In the genomic region with DNA sequence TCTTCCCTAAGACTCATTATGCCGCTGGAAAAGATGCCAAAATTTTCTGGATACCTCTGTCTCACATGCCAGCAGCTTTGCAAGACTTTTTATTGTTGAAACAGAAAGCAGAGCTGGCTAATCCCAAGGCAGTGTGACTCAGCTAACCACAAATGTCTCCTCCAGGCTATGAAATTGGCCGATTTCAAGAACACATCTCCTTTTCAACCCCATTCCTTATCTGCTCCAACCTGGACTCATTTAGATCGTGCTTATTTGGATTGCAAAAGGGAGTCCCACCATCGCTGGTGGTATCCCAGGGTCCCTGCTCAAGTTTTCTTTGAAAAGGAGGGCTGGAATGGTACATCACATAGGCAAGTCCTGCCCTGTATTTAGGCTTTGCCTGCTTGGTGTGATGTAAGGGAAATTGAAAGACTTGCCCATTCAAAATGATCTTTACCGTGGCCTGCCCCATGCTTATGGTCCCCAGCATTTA, we compare ENCODE assay signal across 1 cellular context.
A peak's percentile ranks its signal among the peaks of the same experiment; 100 is the strongest.
TF ChIP-seq lines count a peak whose summit lies in the region.

No MANE protein-coding gene starts in this region.

TF ChIP-seq in K562, 482 proteins besides CTCF, POLR2A, EP300 and RAD21 (continued from another document and continues in another):
- TF ChIP-seq, protein P1, sequence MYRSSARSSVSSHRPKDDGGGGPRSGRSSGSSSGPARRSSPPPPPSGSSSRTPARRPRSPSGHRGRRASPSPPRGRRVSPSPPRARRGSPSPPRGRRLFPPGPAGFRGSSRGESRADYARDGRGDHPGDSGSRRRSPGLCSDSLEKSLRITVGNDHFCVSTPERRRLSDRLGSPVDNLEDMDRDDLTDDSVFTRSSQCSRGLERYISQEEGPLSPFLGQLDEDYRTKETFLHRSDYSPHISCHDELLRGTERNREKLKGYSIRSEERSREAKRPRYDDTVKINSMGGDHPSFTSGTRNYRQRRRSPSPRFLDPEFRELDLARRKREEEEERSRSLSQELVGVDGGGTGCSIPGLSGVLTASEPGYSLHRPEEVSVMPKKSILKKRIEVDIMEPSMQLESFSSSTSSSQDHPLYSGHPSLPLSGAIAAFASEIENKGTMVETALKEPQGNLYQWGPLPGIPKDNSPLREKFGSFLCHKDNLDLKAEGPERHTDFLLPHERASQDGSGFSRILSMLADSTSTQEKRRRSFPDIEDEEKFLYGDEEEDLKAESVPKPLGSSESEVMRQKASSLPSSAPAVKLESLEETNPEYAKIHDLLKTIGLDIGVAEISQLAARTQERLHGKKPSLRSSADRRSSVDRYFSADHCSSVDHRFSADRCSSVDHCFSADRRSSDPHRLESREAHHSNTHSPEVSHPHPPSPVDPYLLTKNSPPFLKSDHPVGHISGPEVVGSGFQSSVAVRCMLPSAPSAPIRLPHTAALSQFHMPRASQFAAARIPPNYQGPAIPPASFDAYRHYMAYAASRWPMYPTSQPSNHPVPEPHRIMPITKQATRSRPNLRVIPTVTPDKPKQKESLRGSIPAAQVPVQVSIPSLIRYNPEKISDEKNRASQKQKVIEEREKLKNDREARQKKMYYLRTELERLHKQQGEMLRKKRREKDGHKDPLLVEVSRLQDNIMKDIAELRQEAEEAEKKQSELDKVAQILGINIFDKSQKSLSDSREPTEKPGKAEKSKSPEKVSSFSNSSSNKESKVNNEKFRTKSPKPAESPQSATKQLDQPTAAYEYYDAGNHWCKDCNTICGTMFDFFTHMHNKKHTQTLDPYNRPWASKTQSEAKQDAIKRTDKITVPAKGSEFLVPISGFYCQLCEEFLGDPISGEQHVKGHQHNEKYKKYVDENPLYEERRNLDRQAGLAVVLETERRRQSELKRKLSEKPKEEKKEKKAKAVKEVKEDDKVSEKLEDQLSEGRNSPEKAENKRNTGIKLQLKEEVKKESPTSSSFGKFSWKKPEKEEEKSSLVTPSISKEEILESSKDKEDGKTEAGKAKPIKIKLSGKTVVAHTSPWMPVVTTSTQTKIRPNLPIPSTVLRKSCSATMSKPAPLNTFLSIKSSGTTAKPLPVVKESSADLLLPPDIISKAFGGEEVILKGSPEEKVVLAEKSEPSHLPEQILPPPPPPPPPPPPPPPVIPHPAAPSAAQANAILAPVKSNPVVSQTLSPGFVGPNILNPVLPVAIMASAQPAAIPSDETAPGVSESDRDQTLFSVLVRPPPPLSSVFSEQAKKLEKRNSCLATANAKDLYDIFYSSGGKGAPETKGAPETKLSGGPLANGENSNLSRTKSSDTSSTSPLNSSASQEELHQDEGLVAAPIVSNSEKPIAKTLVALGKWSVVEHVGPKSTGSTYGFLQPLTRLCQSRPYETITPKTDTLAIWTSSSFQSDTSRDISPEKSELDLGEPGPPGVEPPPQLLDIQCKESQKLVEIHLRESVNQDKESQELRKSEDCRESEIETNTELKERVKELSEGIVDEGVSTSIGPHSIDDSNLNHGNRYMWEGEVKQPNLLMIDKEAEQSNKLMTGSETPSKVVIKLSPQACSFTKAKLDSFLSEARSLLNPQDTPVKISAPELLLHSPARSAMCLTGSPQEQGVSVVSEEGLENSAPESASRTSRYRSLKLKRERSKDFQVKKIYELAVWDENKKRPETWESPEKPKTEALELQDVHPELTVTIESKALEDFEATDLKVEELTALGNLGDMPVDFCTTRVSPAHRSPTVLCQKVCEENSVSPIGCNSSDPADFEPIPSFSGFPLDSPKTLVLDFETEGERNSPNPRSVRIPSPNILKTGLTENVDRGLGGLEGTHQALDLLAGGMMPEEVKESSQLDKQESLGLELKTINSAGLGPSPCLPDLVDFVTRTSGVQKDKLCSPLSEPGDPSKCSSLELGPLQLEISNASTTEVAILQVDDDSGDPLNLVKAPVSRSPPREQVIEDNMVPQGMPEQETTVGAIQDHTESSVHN (IDR thresholded peaks at IDR 0.05; ENCODE audit: borderline replicate concordance in 1 of 2, low read depth in 1 of 2): 0 out of 4 replicates have a peak, but pooled peaks of 1 of the 2 experiments have one; percentile 46
- TF ChIP-seq MAFF (IDR thresholded peaks at IDR 0.05; ENCODE audit: low read length) (peak; percentile 57; the same call in 1 of the 2 replicates), LCOR (CRISPR knock-in tag; IDR thresholded peaks at IDR 0.05) (no peak), PHF21A (IDR thresholded peaks at IDR 0.05; ENCODE audit: borderline replicate concordance, low read depth) (no peak), TFAM (CRISPR knock-in tag; conservative IDR thresholded peaks at IDR 0.05) (no peak), WHSC1 (IDR thresholded peaks at IDR 0.05; ENCODE audit: low read length) (no peak), JUND (IDR thresholded peaks at IDR 0.05; ENCODE audit: borderline replicate concordance, low read depth, low read length) (peak; percentile 93), JUND (tag; IDR thresholded peaks at IDR 0.05; ENCODE audit: borderline replicate concordance, low read depth, low read length) (peak; percentile 94; the same call in 2 of the 3 replicates), SPI1 (IDR thresholded peaks at IDR 0.05; ENCODE audit: borderline replicate concordance, low read depth, low read length) (no peak), CXXC5 (CRISPR knock-in tag; IDR thresholded peaks at IDR 0.05) (peak; percentile 35; the same call in 1 of the 2 replicates), CCNT2 (IDR thresholded peaks at IDR 0.05; ENCODE audit: borderline replicate concordance, extremely low read depth, insufficient read length, low read depth, low read length) (peak; percentile 71), MXI1 (IDR thresholded peaks at IDR 0.05; ENCODE audit: low read depth, low read length) (no peak), ATF7 (IDR thresholded peaks at IDR 0.05) (peak; percentile 62), ZKSCAN1 (IDR thresholded peaks at IDR 0.05; ENCODE audit: low read depth, low read length) (no peak)
- TF ChIP-seq, protein P2, sequence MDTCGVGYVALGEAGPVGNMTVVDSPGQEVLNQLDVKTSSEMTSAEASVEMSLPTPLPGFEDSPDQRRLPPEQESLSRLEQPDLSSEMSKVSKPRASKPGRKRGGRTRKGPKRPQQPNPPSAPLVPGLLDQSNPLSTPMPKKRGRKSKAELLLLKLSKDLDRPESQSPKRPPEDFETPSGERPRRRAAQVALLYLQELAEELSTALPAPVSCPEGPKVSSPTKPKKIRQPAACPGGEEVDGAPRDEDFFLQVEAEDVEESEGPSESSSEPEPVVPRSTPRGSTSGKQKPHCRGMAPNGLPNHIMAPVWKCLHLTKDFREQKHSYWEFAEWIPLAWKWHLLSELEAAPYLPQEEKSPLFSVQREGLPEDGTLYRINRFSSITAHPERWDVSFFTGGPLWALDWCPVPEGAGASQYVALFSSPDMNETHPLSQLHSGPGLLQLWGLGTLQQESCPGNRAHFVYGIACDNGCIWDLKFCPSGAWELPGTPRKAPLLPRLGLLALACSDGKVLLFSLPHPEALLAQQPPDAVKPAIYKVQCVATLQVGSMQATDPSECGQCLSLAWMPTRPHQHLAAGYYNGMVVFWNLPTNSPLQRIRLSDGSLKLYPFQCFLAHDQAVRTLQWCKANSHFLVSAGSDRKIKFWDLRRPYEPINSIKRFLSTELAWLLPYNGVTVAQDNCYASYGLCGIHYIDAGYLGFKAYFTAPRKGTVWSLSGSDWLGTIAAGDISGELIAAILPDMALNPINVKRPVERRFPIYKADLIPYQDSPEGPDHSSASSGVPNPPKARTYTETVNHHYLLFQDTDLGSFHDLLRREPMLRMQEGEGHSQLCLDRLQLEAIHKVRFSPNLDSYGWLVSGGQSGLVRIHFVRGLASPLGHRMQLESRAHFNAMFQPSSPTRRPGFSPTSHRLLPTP (IDR thresholded peaks at IDR 0.05; ENCODE audit: borderline replicate concordance, extremely low read depth, insufficient read length): no peak
- TF ChIP-seq, protein P3, sequence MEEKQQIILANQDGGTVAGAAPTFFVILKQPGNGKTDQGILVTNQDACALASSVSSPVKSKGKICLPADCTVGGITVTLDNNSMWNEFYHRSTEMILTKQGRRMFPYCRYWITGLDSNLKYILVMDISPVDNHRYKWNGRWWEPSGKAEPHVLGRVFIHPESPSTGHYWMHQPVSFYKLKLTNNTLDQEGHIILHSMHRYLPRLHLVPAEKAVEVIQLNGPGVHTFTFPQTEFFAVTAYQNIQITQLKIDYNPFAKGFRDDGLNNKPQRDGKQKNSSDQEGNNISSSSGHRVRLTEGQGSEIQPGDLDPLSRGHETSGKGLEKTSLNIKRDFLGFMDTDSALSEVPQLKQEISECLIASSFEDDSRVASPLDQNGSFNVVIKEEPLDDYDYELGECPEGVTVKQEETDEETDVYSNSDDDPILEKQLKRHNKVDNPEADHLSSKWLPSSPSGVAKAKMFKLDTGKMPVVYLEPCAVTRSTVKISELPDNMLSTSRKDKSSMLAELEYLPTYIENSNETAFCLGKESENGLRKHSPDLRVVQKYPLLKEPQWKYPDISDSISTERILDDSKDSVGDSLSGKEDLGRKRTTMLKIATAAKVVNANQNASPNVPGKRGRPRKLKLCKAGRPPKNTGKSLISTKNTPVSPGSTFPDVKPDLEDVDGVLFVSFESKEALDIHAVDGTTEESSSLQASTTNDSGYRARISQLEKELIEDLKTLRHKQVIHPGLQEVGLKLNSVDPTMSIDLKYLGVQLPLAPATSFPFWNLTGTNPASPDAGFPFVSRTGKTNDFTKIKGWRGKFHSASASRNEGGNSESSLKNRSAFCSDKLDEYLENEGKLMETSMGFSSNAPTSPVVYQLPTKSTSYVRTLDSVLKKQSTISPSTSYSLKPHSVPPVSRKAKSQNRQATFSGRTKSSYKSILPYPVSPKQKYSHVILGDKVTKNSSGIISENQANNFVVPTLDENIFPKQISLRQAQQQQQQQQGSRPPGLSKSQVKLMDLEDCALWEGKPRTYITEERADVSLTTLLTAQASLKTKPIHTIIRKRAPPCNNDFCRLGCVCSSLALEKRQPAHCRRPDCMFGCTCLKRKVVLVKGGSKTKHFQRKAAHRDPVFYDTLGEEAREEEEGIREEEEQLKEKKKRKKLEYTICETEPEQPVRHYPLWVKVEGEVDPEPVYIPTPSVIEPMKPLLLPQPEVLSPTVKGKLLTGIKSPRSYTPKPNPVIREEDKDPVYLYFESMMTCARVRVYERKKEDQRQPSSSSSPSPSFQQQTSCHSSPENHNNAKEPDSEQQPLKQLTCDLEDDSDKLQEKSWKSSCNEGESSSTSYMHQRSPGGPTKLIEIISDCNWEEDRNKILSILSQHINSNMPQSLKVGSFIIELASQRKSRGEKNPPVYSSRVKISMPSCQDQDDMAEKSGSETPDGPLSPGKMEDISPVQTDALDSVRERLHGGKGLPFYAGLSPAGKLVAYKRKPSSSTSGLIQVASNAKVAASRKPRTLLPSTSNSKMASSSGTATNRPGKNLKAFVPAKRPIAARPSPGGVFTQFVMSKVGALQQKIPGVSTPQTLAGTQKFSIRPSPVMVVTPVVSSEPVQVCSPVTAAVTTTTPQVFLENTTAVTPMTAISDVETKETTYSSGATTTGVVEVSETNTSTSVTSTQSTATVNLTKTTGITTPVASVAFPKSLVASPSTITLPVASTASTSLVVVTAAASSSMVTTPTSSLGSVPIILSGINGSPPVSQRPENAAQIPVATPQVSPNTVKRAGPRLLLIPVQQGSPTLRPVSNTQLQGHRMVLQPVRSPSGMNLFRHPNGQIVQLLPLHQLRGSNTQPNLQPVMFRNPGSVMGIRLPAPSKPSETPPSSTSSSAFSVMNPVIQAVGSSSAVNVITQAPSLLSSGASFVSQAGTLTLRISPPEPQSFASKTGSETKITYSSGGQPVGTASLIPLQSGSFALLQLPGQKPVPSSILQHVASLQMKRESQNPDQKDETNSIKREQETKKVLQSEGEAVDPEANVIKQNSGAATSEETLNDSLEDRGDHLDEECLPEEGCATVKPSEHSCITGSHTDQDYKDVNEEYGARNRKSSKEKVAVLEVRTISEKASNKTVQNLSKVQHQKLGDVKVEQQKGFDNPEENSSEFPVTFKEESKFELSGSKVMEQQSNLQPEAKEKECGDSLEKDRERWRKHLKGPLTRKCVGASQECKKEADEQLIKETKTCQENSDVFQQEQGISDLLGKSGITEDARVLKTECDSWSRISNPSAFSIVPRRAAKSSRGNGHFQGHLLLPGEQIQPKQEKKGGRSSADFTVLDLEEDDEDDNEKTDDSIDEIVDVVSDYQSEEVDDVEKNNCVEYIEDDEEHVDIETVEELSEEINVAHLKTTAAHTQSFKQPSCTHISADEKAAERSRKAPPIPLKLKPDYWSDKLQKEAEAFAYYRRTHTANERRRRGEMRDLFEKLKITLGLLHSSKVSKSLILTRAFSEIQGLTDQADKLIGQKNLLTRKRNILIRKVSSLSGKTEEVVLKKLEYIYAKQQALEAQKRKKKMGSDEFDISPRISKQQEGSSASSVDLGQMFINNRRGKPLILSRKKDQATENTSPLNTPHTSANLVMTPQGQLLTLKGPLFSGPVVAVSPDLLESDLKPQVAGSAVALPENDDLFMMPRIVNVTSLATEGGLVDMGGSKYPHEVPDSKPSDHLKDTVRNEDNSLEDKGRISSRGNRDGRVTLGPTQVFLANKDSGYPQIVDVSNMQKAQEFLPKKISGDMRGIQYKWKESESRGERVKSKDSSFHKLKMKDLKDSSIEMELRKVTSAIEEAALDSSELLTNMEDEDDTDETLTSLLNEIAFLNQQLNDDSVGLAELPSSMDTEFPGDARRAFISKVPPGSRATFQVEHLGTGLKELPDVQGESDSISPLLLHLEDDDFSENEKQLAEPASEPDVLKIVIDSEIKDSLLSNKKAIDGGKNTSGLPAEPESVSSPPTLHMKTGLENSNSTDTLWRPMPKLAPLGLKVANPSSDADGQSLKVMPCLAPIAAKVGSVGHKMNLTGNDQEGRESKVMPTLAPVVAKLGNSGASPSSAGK (IDR thresholded peaks at IDR 0.05): no peak
- TF ChIP-seq, protein P4, sequence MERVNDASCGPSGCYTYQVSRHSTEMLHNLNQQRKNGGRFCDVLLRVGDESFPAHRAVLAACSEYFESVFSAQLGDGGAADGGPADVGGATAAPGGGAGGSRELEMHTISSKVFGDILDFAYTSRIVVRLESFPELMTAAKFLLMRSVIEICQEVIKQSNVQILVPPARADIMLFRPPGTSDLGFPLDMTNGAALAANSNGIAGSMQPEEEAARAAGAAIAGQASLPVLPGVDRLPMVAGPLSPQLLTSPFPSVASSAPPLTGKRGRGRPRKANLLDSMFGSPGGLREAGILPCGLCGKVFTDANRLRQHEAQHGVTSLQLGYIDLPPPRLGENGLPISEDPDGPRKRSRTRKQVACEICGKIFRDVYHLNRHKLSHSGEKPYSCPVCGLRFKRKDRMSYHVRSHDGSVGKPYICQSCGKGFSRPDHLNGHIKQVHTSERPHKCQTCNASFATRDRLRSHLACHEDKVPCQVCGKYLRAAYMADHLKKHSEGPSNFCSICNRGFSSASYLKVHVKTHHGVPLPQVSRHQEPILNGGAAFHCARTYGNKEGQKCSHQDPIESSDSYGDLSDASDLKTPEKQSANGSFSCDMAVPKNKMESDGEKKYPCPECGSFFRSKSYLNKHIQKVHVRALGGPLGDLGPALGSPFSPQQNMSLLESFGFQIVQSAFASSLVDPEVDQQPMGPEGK (CRISPR knock-in tag; IDR thresholded peaks at IDR 0.05; ENCODE audit: borderline replicate concordance): no peak
- TF ChIP-seq, protein P5, sequence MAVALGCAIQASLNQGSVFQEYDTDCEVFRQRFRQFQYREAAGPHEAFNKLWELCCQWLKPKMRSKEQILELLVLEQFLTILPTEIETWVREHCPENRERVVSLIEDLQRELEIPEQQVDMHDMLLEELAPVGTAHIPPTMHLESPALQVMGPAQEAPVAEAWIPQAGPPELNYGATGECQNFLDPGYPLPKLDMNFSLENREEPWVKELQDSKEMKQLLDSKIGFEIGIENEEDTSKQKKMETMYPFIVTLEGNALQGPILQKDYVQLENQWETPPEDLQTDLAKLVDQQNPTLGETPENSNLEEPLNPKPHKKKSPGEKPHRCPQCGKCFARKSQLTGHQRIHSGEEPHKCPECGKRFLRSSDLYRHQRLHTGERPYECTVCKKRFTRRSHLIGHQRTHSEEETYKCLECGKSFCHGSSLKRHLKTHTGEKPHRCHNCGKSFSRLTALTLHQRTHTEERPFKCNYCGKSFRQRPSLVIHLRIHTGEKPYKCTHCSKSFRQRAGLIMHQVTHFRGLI (CRISPR knock-in tag; IDR thresholded peaks at IDR 0.05): no peak
